In the genomic region with DNA sequence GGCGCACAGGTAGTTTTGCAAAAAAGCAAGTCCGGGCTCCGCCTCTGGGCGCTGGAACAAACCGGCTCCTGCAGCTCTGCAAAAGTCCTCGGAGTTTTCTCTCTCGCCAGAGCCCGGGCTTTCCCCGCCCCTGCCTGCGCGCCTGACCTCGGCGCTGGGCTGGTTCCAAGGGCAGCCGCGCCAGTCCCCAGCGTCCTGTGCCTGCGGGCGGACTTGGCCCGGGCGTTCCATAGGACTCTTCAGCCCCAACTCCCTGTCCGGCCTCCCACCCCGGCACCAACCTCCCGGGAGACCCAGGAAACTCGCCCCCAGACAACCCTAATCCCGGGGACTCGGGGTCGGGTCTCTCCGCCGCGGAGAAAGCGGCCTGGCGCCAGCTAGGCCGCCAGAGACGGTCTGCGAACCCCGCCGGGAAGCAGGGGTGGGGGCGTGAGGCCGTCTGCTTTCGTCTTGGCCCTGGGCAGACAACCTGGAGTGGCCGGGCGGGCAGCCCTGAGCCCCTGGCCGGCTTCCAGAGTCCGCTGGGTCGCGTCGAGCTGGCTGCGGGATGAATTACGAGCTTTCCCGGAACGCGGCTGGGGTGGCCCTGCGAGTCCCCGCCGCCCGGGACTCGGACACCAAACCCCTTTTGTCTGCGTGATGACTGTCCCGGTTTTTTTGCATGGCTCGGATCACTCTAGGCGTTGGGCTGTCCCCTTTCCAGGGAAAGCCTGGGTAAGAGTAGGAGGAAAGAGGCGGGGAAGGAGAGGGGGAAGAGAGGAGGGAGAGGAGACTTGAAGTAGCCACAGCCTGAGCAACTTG, we compare ENCODE assay signal across 8 cellular contexts. TPM values are rescaled to one million over a fixed set of nuclear protein-coding genes. Genes with fewer than 3 reads are reported as not detected.
DNase-seq lines count a peak whose midpoint lies in the region; ATAC-seq and TF ChIP-seq lines count a peak whose summit lies in the region.
"Had no signal": no experiment of that assay in that cellular context is flagged by ENCODE, and none has a peak within 500 bp of the region (broad histone marks: within the 10 kb centered on the region; RNA-seq: fewer than 3 reads in every experiment).

No MANE protein-coding gene starts in this region.

- peak overlapping the region; percentile 84 for H3K4me3 Mint-ChIP-seq in endothelial cell (ENCODE audit: unreplicated experiment)
- H3K4me3 Mint-ChIP-seq in activated T-cell treated with anti-CD3 and anti-CD28 coated beads, Interleukin-2, amount 50 U/mL, for 4 hours = no peak overlapping the region
- H3K4me3 Mint-ChIP-seq in activated T-helper 1 cell treated with anti-CD3 and anti-CD28 coated beads, Interleukin-12 subunit alpha, Interleukin-12 subunit beta, Interleukin-2, Interleukin-4 antibody, amounts not matched to agents 30 ng/mL and 10 ng/mL and 1 ng/mL, durations not matched to agents 14 hours and 24 hours and 36 hours = no peak overlapping the region

- no peak for ATAC-seq in activated T-cell treated with anti-CD3 and anti-CD28 coated beads, Interleukin-2, amount 50 U/mL, for 4 hours

- in situ Hi-C loops in transverse colon (cut with MboI; ENCODE audit: low pct_ligation_motif_present in 1 of 4, low pct_unique_long_range_greater_than_20kb in 1 of 4, low sequenced_read_pairs in 3 of 4) = no loop called here

- WGBS in mesendoderm (ENCODE audit: extremely low coverage, insufficient coverage, low lambda C conversion rate) = no CpG with 5 or more reads among the region's 62 CpGs
- WGBS in transverse colon (ENCODE audit: low coverage in 1 of 2), 2 donors = 19% methylated on average over 50 of the region's 62 CpGs; no CpG with 5 or more reads in 1 of the 2 donors

- peak overlapping the region; percentile 70 for H3K56ac ChIP-seq in mesendoderm (ENCODE audit: low read length)

- no peaks in the 10 kb centered on the region for H3K79me2 ChIP-seq in mesendoderm (ENCODE audit: control insufficient read depth, insufficient read depth, low read length)

- H3K27me3 ChIP-seq in mesendoderm (ENCODE audit: insufficient read depth, low read length, poor library complexity) = no peaks in the 10 kb centered on the region
- peaks cover 9% of the 10 kb centered on the region for H3K27me3 ChIP-seq in transverse colon

- H3K4me1 ChIP-seq in mesendoderm (ENCODE audit: control insufficient read depth, low read depth, low read length) = no peaks in the 10 kb centered on the region
- no peaks in the 10 kb centered on the region for H3K4me1 ChIP-seq in transverse colon

- no peak overlapping the region for H3K23ac ChIP-seq in mesendoderm (ENCODE audit: low read length)

- TF ChIP-seq EP300 in transverse colon (IDR thresholded peaks at IDR 0.05; ENCODE audit: low read depth) = no peak

- H3K4me3 ChIP-seq in mesendoderm (ENCODE audit: low read length) (peak overlapping the region; percentile 33), transverse colon (peak overlapping the region in 3 of 4 donors; percentile 5 to 41 (median 26))

- no peak overlapping the region for H2BK5ac ChIP-seq in mesendoderm (ENCODE audit: low read length)

- H2BK120ac ChIP-seq in mesendoderm (ENCODE audit: low read depth, low read length) = no peak overlapping the region

- peaks cover 8% of the 10 kb centered on the region for H3K27me3 Mint-ChIP-seq in endothelial cell (ENCODE audit: unreplicated experiment)
- peaks cover 17% of the 10 kb centered on the region for H3K27me3 Mint-ChIP-seq in activated T-cell treated with anti-CD3 and anti-CD28 coated beads, Interleukin-2, amount 50 U/mL, for 4 hours (ENCODE audit: low read depth)
- peaks cover 3% of the 10 kb centered on the region for H3K27me3 Mint-ChIP-seq in activated T-helper 1 cell treated with anti-CD3 and anti-CD28 coated beads, Interleukin-12 subunit alpha, Interleukin-12 subunit beta, Interleukin-2, Interleukin-4 antibody, amounts not matched to agents 30 ng/mL and 10 ng/mL and 1 ng/mL, durations not matched to agents 14 hours and 24 hours and 36 hours (ENCODE audit: insufficient read depth)

- DNase-seq in LHCN-M2 (ENCODE audit: low read depth) = peak; percentile 8
- peak; percentile 41 for DNase-seq in endothelial cell (ENCODE audit: low spot score)
- DNase-seq in mesendoderm = peak; percentile 78
- DNase-seq in transverse colon = no peak
- no peak for DNase-seq in activated T-cell treated with anti-CD3 and anti-CD28 coated beads, Interleukin-2, amount 50 U/mL, for 4 hours
- no peak for DNase-seq in pons (ENCODE audit: low spot score)
- DNase-seq in activated T-helper 1 cell treated with anti-CD3 and anti-CD28 coated beads, Interleukin-12 subunit alpha, Interleukin-12 subunit beta, Interleukin-2, Interleukin-4 antibody, amounts not matched to agents 30 ng/mL and 10 ng/mL and 1 ng/mL, durations not matched to agents 14 hours and 24 hours and 36 hours (ENCODE audit: low spot score) = no peak
- DNase-seq: KG1 had no signal

- H2BK15ac ChIP-seq in mesendoderm (replicated peaks; ENCODE audit: low read depth) = no peak overlapping the region

- H4K8ac ChIP-seq in mesendoderm (ENCODE audit: low read depth, low read length) = no peak overlapping the region

- H3K4ac ChIP-seq in mesendoderm (ENCODE audit: low read depth, low read length) = peak overlapping the region; percentile 81

- no peaks in the 10 kb centered on the region for H3K36me3 Mint-ChIP-seq in endothelial cell (ENCODE audit: low read depth, unreplicated experiment)
- H3K36me3 Mint-ChIP-seq in activated T-cell treated with anti-CD3 and anti-CD28 coated beads, Interleukin-2, amount 50 U/mL, for 4 hours (ENCODE audit: insufficient read depth) = no peaks in the 10 kb centered on the region
- H3K36me3 Mint-ChIP-seq in activated T-helper 1 cell treated with anti-CD3 and anti-CD28 coated beads, Interleukin-12 subunit alpha, Interleukin-12 subunit beta, Interleukin-2, Interleukin-4 antibody, amounts not matched to agents 30 ng/mL and 10 ng/mL and 1 ng/mL, durations not matched to agents 14 hours and 24 hours and 36 hours (ENCODE audit: low read depth) = no peaks in the 10 kb centered on the region

- H3K27ac Mint-ChIP-seq in endothelial cell (ENCODE audit: unreplicated experiment) = no peak overlapping the region
- H3K27ac Mint-ChIP-seq in activated T-helper 1 cell treated with anti-CD3 and anti-CD28 coated beads, Interleukin-12 subunit alpha, Interleukin-12 subunit beta, Interleukin-2, Interleukin-4 antibody, amounts not matched to agents 30 ng/mL and 10 ng/mL and 1 ng/mL, durations not matched to agents 14 hours and 24 hours and 36 hours = no peak overlapping the region

- no peak overlapping the region for H2AK5ac ChIP-seq in mesendoderm (ENCODE audit: low read length)

- TF ChIP-seq POLR2A in transverse colon (IDR thresholded peaks at IDR 0.05) = no peak

- peak overlapping the region; percentile 97 for H3K18ac ChIP-seq in mesendoderm (ENCODE audit: low read length)

- H3K36me3 ChIP-seq in mesendoderm (ENCODE audit: control insufficient read depth, insufficient read depth, low read length) (no peaks in the 10 kb centered on the region), transverse colon (no peaks in the 10 kb centered on the region)

- peak overlapping the region; percentile 68 for H3K9ac ChIP-seq in mesendoderm (ENCODE audit: low read length)

- TF ChIP-seq CTCF in endothelial cell (IDR thresholded peaks at IDR 0.05; ENCODE audit: unreplicated experiment) (no peak), transverse colon (IDR thresholded peaks at IDR 0.05) (no peak)

- intact Hi-C loops in transverse colon (cut with DNase I; ENCODE audit: low total_unique reads) = no loop called here
- intact Hi-C loops in activated T-helper 1 cell treated with anti-CD3 and anti-CD28 coated beads, Interleukin-12 subunit alpha, Interleukin-12 subunit beta, Interleukin-2, Interleukin-4 antibody, amounts not matched to agents 30 ng/mL and 10 ng/mL and 1 ng/mL, durations not matched to agents 14 hours and 24 hours and 36 hours (cut with micrococcal nuclease) = no loop called here

- peak overlapping the region; percentile 62 for H3K4me2 ChIP-seq in mesendoderm (ENCODE audit: low read length)

- H3K9me3 ChIP-seq in transverse colon = no peaks in the 10 kb centered on the region

- no peak overlapping the region for H4K5ac ChIP-seq in mesendoderm (ENCODE audit: low read length)

- no peaks in the 10 kb centered on the region for H3K79me1 ChIP-seq in mesendoderm (ENCODE audit: low read length)

- H3K4me1 Mint-ChIP-seq in endothelial cell (ENCODE audit: unreplicated experiment) = no peaks in the 10 kb centered on the region
- no peaks in the 10 kb centered on the region for H3K4me1 Mint-ChIP-seq in activated T-cell treated with anti-CD3 and anti-CD28 coated beads, Interleukin-2, amount 50 U/mL, for 4 hours (ENCODE audit: low read depth)
- no peaks in the 10 kb centered on the region for H3K4me1 Mint-ChIP-seq in activated T-helper 1 cell treated with anti-CD3 and anti-CD28 coated beads, Interleukin-12 subunit alpha, Interleukin-12 subunit beta, Interleukin-2, Interleukin-4 antibody, amounts not matched to agents 30 ng/mL and 10 ng/mL and 1 ng/mL, durations not matched to agents 14 hours and 24 hours and 36 hours (ENCODE audit: low read depth)

- peaks cover 6% of the 10 kb centered on the region for H3K9me3 Mint-ChIP-seq in endothelial cell (ENCODE audit: unreplicated experiment)
- H3K9me3 Mint-ChIP-seq in activated T-cell treated with anti-CD3 and anti-CD28 coated beads, Interleukin-2, amount 50 U/mL, for 4 hours = peaks cover 5% of the 10 kb centered on the region
- no peaks in the 10 kb centered on the region for H3K9me3 Mint-ChIP-seq in activated T-helper 1 cell treated with anti-CD3 and anti-CD28 coated beads, Interleukin-12 subunit alpha, Interleukin-12 subunit beta, Interleukin-2, Interleukin-4 antibody, amounts not matched to agents 30 ng/mL and 10 ng/mL and 1 ng/mL, durations not matched to agents 14 hours and 24 hours and 36 hours

- H3K27ac ChIP-seq in mesendoderm (ENCODE audit: low read depth, low read length) (no peak overlapping the region), transverse colon (peak overlapping the region; percentile 48 to 73 (median 62))

RNA-seq across cellular contexts. Expression of gene MXRA5, which starts 1.0 kb away (rescaled TPM):
- 0.11 and 0.13 TPM in 2 replicates for total RNA-seq in LHCN-M2 (2014; rRNA removed)
- 2.0 TPM for polyA plus RNA-seq in LHCN-M2 (2012)
- total RNA-seq in endothelial cell (ENCODE audit: unreplicated experiment) = 4.3 TPM
- polyA plus RNA-seq in mesendoderm (2013, experiment 1 of 2) = 2.1 TPM
- 1.9 TPM for polyA plus RNA-seq in mesendoderm (2013, experiment 2 of 2)
- total RNA-seq in transverse colon = 10 to 100 TPM in 1 of 4 donors, 1 to 10 TPM in 2, under 1 TPM in 1; 0.75 to 29.1 (median 1.7) TPM
- under 1 TPM in 2 of 3 donors, not detected in 1; 0.03 to 0.05 TPM for total RNA-seq in activated T-cell treated with anti-CD3 and anti-CD28 coated beads, Interleukin-2, amount 50 U/mL, for 4 hours
- total RNA-seq in activated T-helper 1 cell treated with anti-CD3 and anti-CD28 coated beads, Interleukin-12 subunit alpha, Interleukin-12 subunit beta, Interleukin-2, Interleukin-4 antibody, amounts not matched to agents 30 ng/mL and 10 ng/mL and 1 ng/mL, durations not matched to agents 14 hours and 24 hours and 36 hours = not detected in 2 replicates

Comparison
In these comparisons a context has a peak if more than half of its experiments do, and no peak if none do; other contexts are left out.
1. DNase-seq: peak in LHCN-M2 (single experiment), endothelial cell (single experiment) and mesendoderm (single experiment); none in transverse colon (single experiment), activated T-cell treated with anti-CD3 and anti-CD28 coated beads, Interleukin-2, amount 50 U/mL, for 4 hours (single experiment), pons (single experiment) and activated T-helper 1 cell treated with anti-CD3 and anti-CD28 coated beads, Interleukin-12 subunit alpha, Interleukin-12 subunit beta, Interleukin-2, Interleukin-4 antibody, amounts not matched to agents 30 ng/mL and 10 ng/mL and 1 ng/mL, durations not matched to agents 14 hours and 24 hours and 36 hours (single experiment).